Comparison of ENCODE assay signal across 1 cellular context in genomic region chr3:4996223-4996765, GRCh38.
TF ChIP-seq lines count a peak whose summit lies in the region.

No MANE protein-coding gene starts in this region.

TF ChIP-seq in K562, 482 proteins besides CTCF, POLR2A, EP300 and RAD21 (continued from another document):
- TF ChIP-seq TFE3 (CRISPR knock-in tag; IDR thresholded peaks at IDR 0.05) (peak; percentile 82), EHMT2 (IDR thresholded peaks at IDR 0.05) (no peak), ARID3A (IDR thresholded peaks at IDR 0.05; ENCODE audit: borderline replicate concordance, low read depth, low read length) (0 out of 2 replicates have a peak, but pooled peaks have one; percentile 29), ZNF324 (CRISPR knock-in tag; IDR thresholded peaks at IDR 0.05) (no peak), CREM (IDR thresholded peaks at IDR 0.05; ENCODE audit: low read depth) (no peak), CHD4 (IDR thresholded peaks at IDR 0.05; ENCODE audit: insufficient read depth, insufficient replicate concordance, low read depth, low read length, poor library complexity, severe bottlenecking) (no peak), HEY1 (CRISPR knock-in tag; IDR thresholded peaks at IDR 0.05; ENCODE audit: borderline replicate concordance) (no peak; the same call in 1 of the 2 replicates), SMC3 (conservative IDR thresholded peaks at IDR 0.05; ENCODE audit: insufficient read depth, low read depth, low read length) (no peak), PHF8 (IDR thresholded peaks at IDR 0.05; ENCODE audit: borderline replicate concordance, low read length) (no peak), ZFP36 (IDR thresholded peaks at IDR 0.05; ENCODE audit: low read depth, low read length, partially characterized antibody) (no peak), EZH2 (IDR thresholded peaks at IDR 0.05; ENCODE audit: borderline replicate concordance, low read depth, low read length) (no peak)
